Comparison of ENCODE assay signal across 30 cellular contexts in the genomic region with DNA sequence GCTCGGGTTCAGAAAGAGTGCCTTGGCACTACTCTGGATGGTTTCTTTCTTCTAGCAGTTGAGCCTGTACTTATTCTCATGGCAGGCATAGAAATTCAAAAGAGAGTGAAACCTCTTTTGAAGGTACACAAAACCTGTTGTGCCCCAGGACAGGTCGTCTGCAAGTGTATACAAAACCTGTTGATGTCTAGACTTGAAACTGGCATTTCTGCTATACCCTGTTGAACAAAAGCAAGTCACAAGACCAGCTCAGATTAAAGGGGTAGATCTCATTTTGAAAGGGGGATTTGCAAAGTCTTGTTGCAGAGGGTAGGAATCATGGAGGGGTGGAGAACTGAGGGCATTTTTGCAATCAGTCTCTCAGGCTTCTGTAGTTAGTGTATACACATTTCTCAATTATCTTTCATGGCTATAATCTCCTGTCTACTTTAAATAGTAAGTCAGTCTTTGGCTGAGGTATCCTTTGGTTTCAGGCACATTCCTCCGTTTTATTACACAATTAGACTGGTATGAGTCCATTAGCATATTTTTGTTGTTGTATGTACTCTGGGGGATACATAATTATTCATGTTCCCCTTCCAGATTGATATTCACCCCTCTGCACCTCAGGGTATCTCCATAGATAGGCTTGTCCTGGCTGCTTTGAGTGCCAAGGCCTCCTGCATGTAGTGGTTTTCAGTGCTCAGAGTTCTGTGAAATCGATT.
"Had no signal": no experiment of that assay in that cellular context is flagged by ENCODE, and none has a peak within 500 bp of the region (broad histone marks: within the 10 kb centered on the region; RNA-seq: fewer than 3 reads in every experiment).

No MANE protein-coding gene starts in this region.

- H3K27ac Mint-ChIP-seq: activated CD4-positive, alpha-beta memory T cell treated with anti-CD3 and anti-CD28 coated beads for 36 hours; activated naive CD4-positive, alpha-beta T cell treated with anti-CD3 and anti-CD28 coated beads, Interleukin-2, amount 10 ng/mL, durations not matched to agents 7 days and 5 days; activated naive CD8-positive, alpha-beta T cell; activated naive CD8-positive, alpha-beta T cell treated with anti-CD3 and anti-CD28 coated beads, Interleukin-2, amount 50 U/mL, for 24 hours; activated T-helper 1 cell treated with anti-CD3 and anti-CD28 coated beads, Interleukin-12 subunit alpha, Interleukin-12 subunit beta, Interleukin-2, Interleukin-4 antibody, amounts not matched to agents 30 ng/mL and 10 ng/mL and 1 ng/mL, durations not matched to agents 14 hours and 24 hours and 36 hours; brain; T-cell; T-helper 17 cell had no signal

- H3K27me3 Mint-ChIP-seq: activated naive CD4-positive, alpha-beta T cell treated with anti-CD3 and anti-CD28 coated beads, Interleukin-2, amount 10 ng/mL, durations not matched to agents 7 days and 5 days; activated naive CD8-positive, alpha-beta T cell; activated naive CD8-positive, alpha-beta T cell treated with anti-CD3 and anti-CD28 coated beads, Interleukin-2, amount 50 U/mL, for 24 hours; T-helper 17 cell had no signal

- H3K4me3 Mint-ChIP-seq: activated CD4-positive, alpha-beta memory T cell treated with anti-CD3 and anti-CD28 coated beads for 36 hours; activated naive CD4-positive, alpha-beta T cell treated with anti-CD3 and anti-CD28 coated beads, Interleukin-2, amount 10 ng/mL, durations not matched to agents 7 days and 5 days; activated naive CD8-positive, alpha-beta T cell; activated naive CD8-positive, alpha-beta T cell treated with anti-CD3 and anti-CD28 coated beads, Interleukin-2, amount 50 U/mL, for 24 hours; activated T-cell treated with anti-CD3 and anti-CD28 coated beads, Interleukin-2, amount 50 U/mL, for 4 hours; activated T-helper 1 cell treated with anti-CD3 and anti-CD28 coated beads, Interleukin-12 subunit alpha, Interleukin-12 subunit beta, Interleukin-2, Interleukin-4 antibody, amounts not matched to agents 30 ng/mL and 10 ng/mL and 1 ng/mL, durations not matched to agents 14 hours and 24 hours and 36 hours; brain; T-cell; T-helper 17 cell had no signal

- DNase-seq: activated CD4-positive, alpha-beta memory T cell treated with anti-CD3 and anti-CD28 coated beads for 36 hours; activated CD4-positive, alpha-beta T cell treated with anti-CD3 and anti-CD28 coated beads, Interleukin-2, amount 50 U/mL, for 1 hour; activated CD8-positive, alpha-beta memory T cell treated with anti-CD3 and anti-CD28 coated beads, Interleukin-2, amount 50 U/mL, for 4 hours; activated gamma-delta T cell treated with Interleukin-2 at 50 U/mL for 16 hours; activated naive CD4-positive, alpha-beta T cell treated with anti-CD3 and anti-CD28 coated beads, Interleukin-2, amount 10 ng/mL, durations not matched to agents 7 days and 5 days; activated naive CD8-positive, alpha-beta T cell treated with anti-CD3 and anti-CD28 coated beads, Interleukin-2, amount 50 U/mL, for 24 hours; activated T-cell treated with anti-CD3 and anti-CD28 coated beads for 4 hours; activated T-cell treated with anti-CD3 and anti-CD28 coated beads, Interleukin-2, amount 50 U/mL, for 4 hours; amniotic stem cell; aorta; central memory CD4-positive, alpha-beta T cell; NCI-H1048; NCI-H1105 treated with DMSO at 0.1 percent for 48 hours; NCI-H1436; NCI-H1694; NCI-H1930; NCI-H2081 treated with DMSO at 0.1 percent for 48 hours; NCI-H226; NCI-H524 treated with DMSO at 0.1 percent for 48 hours; NK-92 treated with Interleukin-12 subunit alpha and Interleukin-12 subunit beta, amount 100 ng/mL, for 24 hours; PC-9; SIG-M5; T-cell; T-helper 17 cell; T-helper 9 cell had no signal

- H3K4me1 Mint-ChIP-seq: activated naive CD4-positive, alpha-beta T cell treated with anti-CD3 and anti-CD28 coated beads, Interleukin-2, amount 10 ng/mL, durations not matched to agents 7 days and 5 days; activated naive CD8-positive, alpha-beta T cell treated with anti-CD3 and anti-CD28 coated beads, Interleukin-2, amount 50 U/mL, for 24 hours; brain; T-cell; T-helper 17 cell had no signal

- H3K36me3 Mint-ChIP-seq: activated CD4-positive, alpha-beta memory T cell treated with anti-CD3 and anti-CD28 coated beads for 36 hours; activated naive CD4-positive, alpha-beta T cell treated with anti-CD3 and anti-CD28 coated beads, Interleukin-2, amount 10 ng/mL, durations not matched to agents 7 days and 5 days; activated naive CD8-positive, alpha-beta T cell; brain; T-cell had no signal

- H3K27ac ChIP-seq: KMS-11, PC-9, RWPE1 had no signal
